Comparison of ENCODE assay signal across 16 cellular contexts in genomic region chr11:88411265-88411664, GRCh38.
DNase-seq lines count a peak whose midpoint lies in the region; ATAC-seq, FAIRE-seq and TF ChIP-seq lines count a peak whose summit lies in the region.
"Had no signal": no experiment of that assay in that cellular context is flagged by ENCODE, and none has a peak within 500 bp of the region (broad histone marks: within the 10 kb centered on the region; RNA-seq: fewer than 3 reads in every experiment).

No MANE protein-coding gene starts in this region.

- peak; percentile 47 for DNase-seq in GM03348 (ENCODE audit: low spot score)
- peak; percentile 63 for DNase-seq in RWPE1 (ENCODE audit: low spot score)
- peak; percentile 90 for DNase-seq in fibroblast of mammary gland (ENCODE audit: low read depth)
- no peak for DNase-seq in smooth muscle cell (lab: John Stamatoyannopoulos, UW; ENCODE audit: unreplicated experiment)
- DNase-seq in NAMALWA (ENCODE audit: low spot score), result no peak
- DNase-seq in HepG2 (ENCODE audit: low spot score), result no peak
- DNase-seq: activated CD8-positive, alpha-beta memory T cell treated with anti-CD3 and anti-CD28 coated beads, Interleukin-2, amount 50 U/mL, for 4 hours; activated naive CD4-positive, alpha-beta T cell treated with anti-CD3 and anti-CD28 coated beads for 36 hours; caudate nucleus; Kasumi-1; NCI-H1930; NCI-H748 treated with DMSO at 0.1 percent for 48 hours had no signal

- FAIRE-seq in HepG2 (lab: Jason Lieb, UNC), result no peak
- FAIRE-seq: G401.6, GM19239 had no signal

- no peak overlapping the region for H2AFZ ChIP-seq in smooth muscle cell (ENCODE audit: low read depth)
- no peak overlapping the region for H2AFZ ChIP-seq in HepG2 (ENCODE audit: low read length)
- H2AFZ ChIP-seq: parathyroid adenoma had no signal

- TF ChIP-seq POLR2A in HepG2 (IDR thresholded peaks at IDR 0.05; ENCODE audit: insufficient read depth in 1 of 2, low read depth in 2 of 2, low read length in 2 of 2), result no peak

- H4K20me1 ChIP-seq in smooth muscle cell (ENCODE audit: low read depth) (no peaks in the 10 kb centered on the region), HepG2 (ENCODE audit: insufficient read depth, low read length) (no peaks in the 10 kb centered on the region)

- TF ChIP-seq CTCF in RWPE1 (conservative IDR thresholded peaks at IDR 0.05; ENCODE audit: low read depth), result no peak
- TF ChIP-seq CTCF in fibroblast of mammary gland (conservative IDR thresholded peaks at IDR 0.05; ENCODE audit: control insufficient read depth, insufficient read depth, low read depth, low read length), result no peak
- no peak for TF ChIP-seq CTCF in smooth muscle cell (IDR thresholded peaks at IDR 0.05; ENCODE audit: borderline replicate concordance, insufficient read depth, poor library complexity, severe bottlenecking)
- TF ChIP-seq CTCF in HepG2 (CRISPR knock-in tag; IDR thresholded peaks at IDR 0.05), result no peak

- H3K27ac ChIP-seq in RWPE1 (peak overlapping the region; percentile 92), smooth muscle cell (ENCODE audit: low read depth) (peak overlapping the region; percentile 68), HepG2 (ENCODE audit: extremely low read length, insufficient read depth, low read length) (no peak overlapping the region)
- H3K27ac ChIP-seq: parathyroid adenoma had no signal

- no TSS peak for BruUV-seq in HepG2 (replicated peaks; lab: Mats Ljungman, UMichigan)

- H3K4me3 ChIP-seq in fibroblast of mammary gland (ENCODE audit: control insufficient read depth, low read depth, low read length), result no peak overlapping the region
- no peak overlapping the region for H3K4me3 ChIP-seq in smooth muscle cell
- H3K4me3 ChIP-seq in HepG2 (replicated peaks in 1 of 3; ENCODE audit: insufficient read depth in 1 of 3, low read depth in 2 of 3, low read length in 3 of 3), result no peak overlapping the region

- no peaks in the 10 kb centered on the region for H3K79me2 ChIP-seq in smooth muscle cell (ENCODE audit: low read depth)
- H3K79me2 ChIP-seq in HepG2 (ENCODE audit: insufficient read depth, low read length), result no peaks in the 10 kb centered on the region
- H3K79me2 ChIP-seq: parathyroid adenoma had no signal

- no peak overlapping the region for H3K9ac ChIP-seq in smooth muscle cell (ENCODE audit: low read depth)
- H3K9ac ChIP-seq in HepG2 (ENCODE audit: insufficient read depth, low read depth, low read length), result no peak overlapping the region
- H3K9ac ChIP-seq: parathyroid adenoma had no signal

- H3K27me3 ChIP-seq in smooth muscle cell (ENCODE audit: low read depth) (no peaks in the 10 kb centered on the region), HepG2 (ENCODE audit: control insufficient read depth in 1 of 2, insufficient read depth in 2 of 2, low read length in 2 of 2) (no peaks in the 10 kb centered on the region)

- H3K9me3 ChIP-seq in smooth muscle cell (replicated peaks; ENCODE audit: low read depth), result no peaks in the 10 kb centered on the region
- no peaks in the 10 kb centered on the region for H3K9me3 ChIP-seq in HepG2 (ENCODE audit: low read length)

- no peak for TF ChIP-seq EP300 in HepG2 (IDR thresholded peaks at IDR 0.05; ENCODE audit: low read depth in 2 of 2, low read length in 2 of 2)
- no peak for TF ChIP-seq EP300 in HepG2 (CRISPR knock-in tag; IDR thresholded peaks at IDR 0.05; ENCODE audit: borderline replicate concordance)

- in situ Hi-C loops in HepG2 (cut with HindIII; ENCODE audit: extremely low pct_ligation_motif_present, low pct_unique_long_range_greater_than_20kb), result no loop called here

- CTCF ChIA-PET in RWPE1 (lab: Yijun Ruan, JAX), result interaction anchor here (0.6 kb wide), 1 partner anchor 22 kb away, joined by 4 read pairs; no protein-coding TSS in a partner anchor
- CTCF ChIA-PET in HepG2 (lab: Yijun Ruan, JAX; ENCODE audit: low intra/inter-chr PET ratio, low total read pairs), result no interaction called here

- H3F3A ChIP-seq in smooth muscle cell (ENCODE audit: low read depth), result peaks cover 7% of the 10 kb centered on the region

- POLR2A ChIA-PET in RWPE1 (lab: Yijun Ruan, JAX; ENCODE audit: low non-redundant PET), result no interaction called here
- POLR2A ChIA-PET in HepG2 (lab: Yijun Ruan, JAX), result no interaction called here

- no peak for TF ChIP-seq RAD21 in HepG2 (CRISPR knock-in tag; IDR thresholded peaks at IDR 0.05)

- H3K36me3 ChIP-seq in smooth muscle cell (ENCODE audit: low read depth) (no peaks in the 10 kb centered on the region), HepG2 (replicated peaks in 1 of 2; ENCODE audit: control insufficient read depth in 1 of 2, insufficient read depth in 2 of 2, low read length in 2 of 2) (no peaks in the 10 kb centered on the region)

- H3K4me1 ChIP-seq in smooth muscle cell (ENCODE audit: low read depth) (peaks cover 7% of the 10 kb centered on the region), HepG2 (ENCODE audit: insufficient read depth, low read length) (no peaks in the 10 kb centered on the region)
- H3K4me1 ChIP-seq: parathyroid adenoma had no signal

- intact Hi-C loops in HepG2 (cut with micrococcal nuclease; ENCODE audit: unreplicated experiment), result no loop called here

- H3K4me2 ChIP-seq in smooth muscle cell (peak overlapping the region; percentile 2), HepG2 (ENCODE audit: low read depth, low read length) (no peak overlapping the region)

- ATAC-seq in HepG2 (no peak), HG02938 (IDR thresholded peaks at IDR 0.05; ENCODE audit: unreplicated experiment) (no peak)

TF ChIP-seq in HepG2, 621 proteins besides CTCF, POLR2A, EP300 and RAD21:
- TF ChIP-seq ZNF468 (CRISPR knock-in tag; IDR thresholded peaks at IDR 0.05) (no peak), ZNF235 (CRISPR knock-in tag; IDR thresholded peaks at IDR 0.05; ENCODE audit: borderline replicate concordance) (no peak), NR2F6 (IDR thresholded peaks at IDR 0.05) (no peak), NR2F6 (CRISPR knock-in tag; IDR thresholded peaks at IDR 0.05) (no peak), ZBTB42 (CRISPR knock-in tag; IDR thresholded peaks at IDR 0.05) (no peak)
- TF ChIP-seq, protein P1, sequence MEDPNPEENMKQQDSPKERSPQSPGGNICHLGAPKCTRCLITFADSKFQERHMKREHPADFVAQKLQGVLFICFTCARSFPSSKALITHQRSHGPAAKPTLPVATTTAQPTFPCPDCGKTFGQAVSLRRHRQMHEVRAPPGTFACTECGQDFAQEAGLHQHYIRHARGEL (CRISPR knock-in tag; IDR thresholded peaks at IDR 0.05), result no peak
- TF ChIP-seq, protein P2, sequence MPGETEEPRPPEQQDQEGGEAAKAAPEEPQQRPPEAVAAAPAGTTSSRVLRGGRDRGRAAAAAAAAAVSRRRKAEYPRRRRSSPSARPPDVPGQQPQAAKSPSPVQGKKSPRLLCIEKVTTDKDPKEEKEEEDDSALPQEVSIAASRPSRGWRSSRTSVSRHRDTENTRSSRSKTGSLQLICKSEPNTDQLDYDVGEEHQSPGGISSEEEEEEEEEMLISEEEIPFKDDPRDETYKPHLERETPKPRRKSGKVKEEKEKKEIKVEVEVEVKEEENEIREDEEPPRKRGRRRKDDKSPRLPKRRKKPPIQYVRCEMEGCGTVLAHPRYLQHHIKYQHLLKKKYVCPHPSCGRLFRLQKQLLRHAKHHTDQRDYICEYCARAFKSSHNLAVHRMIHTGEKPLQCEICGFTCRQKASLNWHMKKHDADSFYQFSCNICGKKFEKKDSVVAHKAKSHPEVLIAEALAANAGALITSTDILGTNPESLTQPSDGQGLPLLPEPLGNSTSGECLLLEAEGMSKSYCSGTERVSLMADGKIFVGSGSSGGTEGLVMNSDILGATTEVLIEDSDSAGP (CRISPR knock-in tag; IDR thresholded peaks at IDR 0.05; ENCODE audit: borderline replicate concordance), result no peak
- TF ChIP-seq, protein P3, sequence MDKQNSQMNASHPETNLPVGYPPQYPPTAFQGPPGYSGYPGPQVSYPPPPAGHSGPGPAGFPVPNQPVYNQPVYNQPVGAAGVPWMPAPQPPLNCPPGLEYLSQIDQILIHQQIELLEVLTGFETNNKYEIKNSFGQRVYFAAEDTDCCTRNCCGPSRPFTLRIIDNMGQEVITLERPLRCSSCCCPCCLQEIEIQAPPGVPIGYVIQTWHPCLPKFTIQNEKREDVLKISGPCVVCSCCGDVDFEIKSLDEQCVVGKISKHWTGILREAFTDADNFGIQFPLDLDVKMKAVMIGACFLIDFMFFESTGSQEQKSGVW (CRISPR knock-in tag; IDR thresholded peaks at IDR 0.05; ENCODE audit: borderline replicate concordance), result no peak

Comparison
In these comparisons a context has a peak if more than half of its experiments do, and no peak if none do; other contexts are left out.
1. DNase-seq: peak in GM03348 (single experiment), RWPE1 (single experiment) and fibroblast of mammary gland (single experiment); none in smooth muscle cell (single experiment), NAMALWA (single experiment) and HepG2 (single experiment).